22 cellular contexts compared by ENCODE assay signal in genomic region chr5:59922220-59922619, GRCh38.
"Had no signal": no experiment of that assay in that cellular context is flagged by ENCODE, and none has a peak within 500 bp of the region (broad histone marks: within the 10 kb centered on the region; RNA-seq: fewer than 3 reads in every experiment).

No MANE protein-coding gene starts in this region.

- H3K27me3 ChIP-seq: MG63, SJSA1 had no signal

- H3K4me3 ChIP-seq: MG63, SJSA1, SK-N-MC had no signal

- H3K27ac ChIP-seq: SJSA1, SK-N-MC had no signal

- DNase-seq: IMR-90, Karpas-422, KG1, MG63, NCI-H1092, NCI-H1105 treated with DMSO at 0.1 percent for 48 hours, NCI-H1417 treated with DMSO at 0.1 percent for 48 hours, NCI-H146, NCI-H1694 treated with DMSO at 0.1 percent for 48 hours, NCI-H1930, NCI-H2081, NCI-H2107, NCI-H2227 treated with DMSO at 0.1 percent for 48 hours, NCI-H524, NCI-H526 treated with DMSO at 0.1 percent for 48 hours, NCI-H774, Right ventricle myocardium superior, RPMI8226, SIG-M5 had no signal

- H3K9me3 ChIP-seq: MG63, SJSA1 had no signal

- H3K4me1 ChIP-seq: SJSA1 had no signal

- ATAC-seq: HepG2 had no signal

- H3K36me3 ChIP-seq: MG63, SJSA1 had no signal
